In the genomic region with DNA sequence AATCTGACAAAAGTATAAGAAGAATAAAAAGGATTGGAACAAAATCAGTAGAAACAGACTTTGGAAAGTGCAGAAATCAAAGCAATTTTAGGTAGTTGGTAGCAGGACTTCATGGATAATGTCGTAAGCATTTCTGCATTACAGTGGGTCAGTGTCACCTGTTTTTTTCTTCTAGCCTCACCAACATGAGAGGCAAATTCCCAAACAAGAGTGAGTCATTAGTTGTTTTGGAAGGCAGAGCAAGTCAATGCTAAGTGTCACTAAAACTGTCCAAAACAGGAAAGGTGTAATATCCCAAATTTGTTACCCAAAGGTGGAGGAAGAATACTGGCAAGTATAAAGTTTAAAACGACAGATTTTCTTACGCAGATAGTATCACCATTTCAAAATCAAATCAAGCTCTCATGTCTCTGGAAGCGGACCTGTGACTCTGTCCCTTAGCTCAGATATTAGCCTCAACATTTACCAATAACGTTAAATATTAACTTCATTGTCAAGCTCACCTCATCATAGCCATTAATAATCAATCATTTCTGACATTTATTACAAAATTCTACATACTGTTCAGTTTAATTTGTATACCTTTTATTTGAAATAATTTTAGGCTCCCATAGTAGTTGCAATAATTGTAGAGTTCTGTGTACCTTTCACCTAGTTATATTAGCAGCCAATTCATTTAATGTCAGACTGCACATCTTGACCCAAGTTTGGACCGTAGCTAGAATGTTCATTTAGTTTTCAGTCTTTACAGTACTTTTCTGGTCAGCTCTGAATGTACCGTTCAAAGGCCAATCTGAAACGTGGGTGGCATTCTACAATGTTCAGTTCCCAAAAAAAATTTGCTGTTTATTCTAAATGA, we compare ENCODE assay signal across 29 cellular contexts.
"Had no signal": no experiment of that assay in that cellular context is flagged by ENCODE, and none has a peak within 500 bp of the region (broad histone marks: within the 10 kb centered on the region; RNA-seq: fewer than 3 reads in every experiment).

No MANE protein-coding gene starts in this region.

- H3K27ac ChIP-seq: ascending aorta, cardiac muscle cell, VCaP had no signal

- ATAC-seq: activated CD8-positive, alpha-beta T cell treated with anti-CD3 and anti-CD28 coated beads for 36 hours; activated naive CD8-positive, alpha-beta T cell treated with anti-CD3 and anti-CD28 coated beads, Interleukin-2, amount 50 U/mL, for 24 hours had no signal

- H3K9me3 ChIP-seq: ascending aorta had no signal

- H3K27me3 ChIP-seq: ascending aorta, cardiac muscle cell had no signal

- H3K4me3 ChIP-seq: ascending aorta, cardiac muscle cell had no signal

- DNase-seq: activated B cell treated with CpG ODN at 0.5 μM for 24 hours; activated CD4-positive, alpha-beta memory T cell treated with anti-CD3 and anti-CD28 coated beads for 36 hours; activated CD4-positive, alpha-beta T cell treated with anti-CD3 and anti-CD28 coated beads for 4 hours; activated CD4-positive, alpha-beta T cell treated with anti-CD3 and anti-CD28 coated beads, Interleukin-2, amount 10 ng/mL, durations not matched to agents 24 days and 14 days; activated CD4-positive, alpha-beta T cell treated with anti-CD3 and anti-CD28 coated beads, Interleukin-2, amount 50 U/mL, for 1 hour; activated CD4-positive, alpha-beta T cell treated with anti-CD3 and anti-CD28 coated beads, Interleukin-2, amount 50 U/mL, for 4 hours; activated CD4-positive, CD25-positive, alpha-beta regulatory T cell treated with anti-CD3 and anti-CD28 coated beads, Interleukin-2, amount 50 U/mL, for 72 hours; activated CD8-positive, alpha-beta memory T cell treated with anti-CD3 and anti-CD28 coated beads, Interleukin-2, amount 50 U/mL, for 4 hours; activated CD8-positive, alpha-beta T cell treated with anti-CD3 and anti-CD28 coated beads for 36 hours; activated effector memory CD4-positive, alpha-beta T cell treated with Interleukin-2 at 50 U/mL for 16 hours; activated gamma-delta T cell; activated naive CD4-positive, alpha-beta T cell treated with anti-CD3 and anti-CD28 coated beads, Interleukin-2, amount 10 ng/mL, durations not matched to agents 7 days and 5 days; activated naive CD4-positive, alpha-beta T cell treated with Interleukin-2 at 50 U/mL for 16 hours; activated naive CD8-positive, alpha-beta T cell treated with anti-CD3 and anti-CD28 coated beads, Interleukin-2, amount 10 ng/mL, durations not matched to agents 7 days and 5 days; activated naive CD8-positive, alpha-beta T cell treated with anti-CD3 and anti-CD28 coated beads, Interleukin-2, amount 50 U/mL, for 24 hours; activated T-cell treated with anti-CD3 and anti-CD28 coated beads, Interleukin-2, amount 50 U/mL, for 24 hours; activated T-cell treated with anti-CD3 and anti-CD28 coated beads, Interleukin-2, amount 50 U/mL, for 48 hours; amygdala; anterior cingulate cortex; caudate nucleus; cerebellar nuclear complex; T-helper 1 cell; T-helper 2 cell; T-helper 9 cell had no signal

- FAIRE-seq: bronchial epithelial cell, TTC549 had no signal

- H3K36me3 ChIP-seq: ascending aorta, cardiac muscle cell had no signal

- H3K4me1 ChIP-seq: ascending aorta had no signal
